ENCODE assay signal across 8 cellular contexts in the genomic region with DNA sequence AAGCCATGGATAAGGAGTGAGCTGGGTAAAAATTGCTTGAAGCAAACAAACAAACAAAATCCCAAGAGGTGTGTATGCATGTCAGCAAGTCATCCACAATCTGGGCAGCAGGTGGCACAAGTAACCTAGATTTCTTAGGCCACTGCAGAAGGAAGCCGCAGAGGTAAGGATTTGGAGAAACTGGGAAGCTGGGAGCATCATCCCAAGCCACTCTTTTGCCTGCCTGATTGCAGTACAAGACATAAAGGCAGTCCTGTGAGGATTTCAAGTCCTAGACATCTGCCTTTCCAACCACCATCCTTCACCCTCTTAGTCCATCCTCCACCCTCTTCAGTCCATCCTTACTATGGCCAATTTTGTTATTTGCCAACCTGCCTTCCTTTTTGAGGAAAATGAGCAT.
DNase-seq lines count a peak whose midpoint lies in the region; ATAC-seq and TF ChIP-seq lines count a peak whose summit lies in the region.

No MANE protein-coding gene starts in this region.

- H3K36me3 Mint-ChIP-seq in activated CD4-positive, alpha-beta memory T cell treated with anti-CD3 and anti-CD28 coated beads for 36 hours: no peaks in the 10 kb centered on the region
- no peaks in the 10 kb centered on the region for H3K36me3 Mint-ChIP-seq in glutamatergic neuron (ENCODE audit: unreplicated experiment)

- ATAC-seq in HG03097 (IDR thresholded peaks at IDR 0.05; ENCODE audit: low FRiP score, unreplicated experiment): no peak

- POLR2A ChIA-PET in activated CD4-positive, alpha-beta memory T cell treated with anti-CD3 and anti-CD28 coated beads for 36 hours (lab: Charles Lee): no interaction called here

- intact Hi-C loops in activated CD4-positive, alpha-beta memory T cell treated with anti-CD3 and anti-CD28 coated beads for 36 hours (cut with micrococcal nuclease): loop anchor here (1.0 to 2.0 kb wide), 2 partner anchors 28 to 134 kb away; no protein-coding TSS in a partner anchor

- no peak overlapping the region for H3K4me3 Mint-ChIP-seq in activated CD4-positive, alpha-beta memory T cell treated with anti-CD3 and anti-CD28 coated beads for 36 hours
- H3K4me3 Mint-ChIP-seq in glutamatergic neuron (ENCODE audit: unreplicated experiment): no peak overlapping the region

- no peak overlapping the region for H3K27ac Mint-ChIP-seq in activated CD4-positive, alpha-beta memory T cell treated with anti-CD3 and anti-CD28 coated beads for 36 hours
- H3K27ac Mint-ChIP-seq in glutamatergic neuron (ENCODE audit: unreplicated experiment): no peak overlapping the region

- CTCF ChIA-PET in activated CD4-positive, alpha-beta memory T cell treated with anti-CD3 and anti-CD28 coated beads for 36 hours (lab: Charles Lee): interaction anchor here (0.6 to 6.4 kb wide), 16 partner anchors 15 to 246 kb away, joined by 3 to 42 read pairs (median 6); no protein-coding TSS in a partner anchor

- peaks cover 40% of the 10 kb centered on the region for H3K4me1 Mint-ChIP-seq in activated CD4-positive, alpha-beta memory T cell treated with anti-CD3 and anti-CD28 coated beads for 36 hours (ENCODE audit: low read depth)
- peaks cover 3% of the 10 kb centered on the region for H3K4me1 Mint-ChIP-seq in glutamatergic neuron (ENCODE audit: low read depth, unreplicated experiment)

- TF ChIP-seq CTCF in GM12873 (IDR thresholded peaks at IDR 0.05; ENCODE audit: insufficient read depth, low read depth, low read length, missing control alignments): peak; percentile 47
- TF ChIP-seq CTCF in glutamatergic neuron (IDR thresholded peaks at IDR 0.05; ENCODE audit: partially characterized antibody, unreplicated experiment): peak; percentile 53

- H3K27me3 Mint-ChIP-seq in activated CD4-positive, alpha-beta memory T cell treated with anti-CD3 and anti-CD28 coated beads for 36 hours: no peaks in the 10 kb centered on the region
- no peaks in the 10 kb centered on the region for H3K27me3 Mint-ChIP-seq in glutamatergic neuron (ENCODE audit: unreplicated experiment)

- H3K9me3 Mint-ChIP-seq in activated CD4-positive, alpha-beta memory T cell treated with anti-CD3 and anti-CD28 coated beads for 36 hours: no peaks in the 10 kb centered on the region
- no peaks in the 10 kb centered on the region for H3K9me3 Mint-ChIP-seq in glutamatergic neuron (ENCODE audit: unreplicated experiment)

- peak; percentile 49 for DNase-seq in AG08396 (ENCODE audit: low spot score)
- peak; percentile 51 for DNase-seq in NCI-H2107 treated with DMSO at 0.1 percent for 48 hours (lab: John Stamatoyannopoulos, UW; ENCODE audit: unreplicated experiment)
- peak; percentile 46 for DNase-seq in activated CD4-positive, alpha-beta memory T cell treated with anti-CD3 and anti-CD28 coated beads for 36 hours
- DNase-seq in glutamatergic neuron: peak; percentile 46
- peak; percentile 65 for DNase-seq in putamen (ENCODE audit: low spot score)
- no peak for DNase-seq in germinal center (ENCODE audit: low spot score)
